22 cellular contexts compared by ENCODE assay signal in genomic region chr4:188270273-188271069, GRCh38.
"Had no signal": no experiment of that assay in that cellular context is flagged by ENCODE, and none has a peak within 500 bp of the region (broad histone marks: within the 10 kb centered on the region; RNA-seq: fewer than 3 reads in every experiment).

No MANE protein-coding gene starts in this region.

- H3K9me3 ChIP-seq: left ventricle myocardium inferior, mucosa of descending colon, pancreas, prostate gland, right lobe of liver, thoracic aorta, transverse colon had no signal

- H3K27ac Mint-ChIP-seq: dendritic cell treated with granulocyte-macrophage colony-stimulating factor and Interleukin-4, amounts not matched to agents 40 ng/mL and 50 ng/mL, for 4 days; immature natural killer cell; naive thymus-derived CD8-positive, alpha-beta T cell; stimulated activated naive B cell treated with anti-CD40 and anti-IgM and Interleukin-4, amounts not matched to agents 10 μg/mL and 1 μg/mL and 100 μg/mL, for 72 hours; stimulated activated naive CD8-positive, alpha-beta T cell treated with anti-CD3 and anti-CD28 coated beads, Interleukin-15, amount 100 ng/mL, for 72 hours had no signal

- H3K27ac ChIP-seq: foreskin keratinocyte, left ventricle myocardium inferior, pancreas, prostate gland, right lobe of liver, spleen, thoracic aorta, transverse colon had no signal

- H3K27me3 ChIP-seq: foreskin keratinocyte, pancreas, right lobe of liver, spleen, transverse colon had no signal

- H3K27me3 Mint-ChIP-seq: dendritic cell treated with granulocyte-macrophage colony-stimulating factor and Interleukin-4, amounts not matched to agents 40 ng/mL and 50 ng/mL, for 4 days; naive thymus-derived CD8-positive, alpha-beta T cell; stimulated activated naive B cell treated with anti-CD40 and anti-IgM and Interleukin-4, amounts not matched to agents 10 μg/mL and 1 μg/mL and 100 μg/mL, for 72 hours; stimulated activated naive CD8-positive, alpha-beta T cell treated with anti-CD3 and anti-CD28 coated beads, Interleukin-15, amount 100 ng/mL, for 72 hours had no signal

- H3K36me3 ChIP-seq: left ventricle myocardium inferior, pancreas, prostate gland, right lobe of liver, spleen, thoracic aorta, transverse colon had no signal

- H3K4me3 ChIP-seq: left ventricle myocardium inferior, mucosa of descending colon, pancreas, prostate gland, right lobe of liver, spleen, thoracic aorta, transverse colon had no signal

- H3K4me1 Mint-ChIP-seq: immature natural killer cell; naive thymus-derived CD8-positive, alpha-beta T cell; stimulated activated naive B cell treated with anti-CD40 and anti-IgM and Interleukin-4, amounts not matched to agents 10 μg/mL and 1 μg/mL and 100 μg/mL, for 72 hours; stimulated activated naive CD8-positive, alpha-beta T cell treated with anti-CD3 and anti-CD28 coated beads, Interleukin-15, amount 100 ng/mL, for 72 hours had no signal

- H3K4me3 Mint-ChIP-seq: dendritic cell treated with granulocyte-macrophage colony-stimulating factor and Interleukin-4, amounts not matched to agents 40 ng/mL and 50 ng/mL, for 4 days; immature natural killer cell; naive thymus-derived CD8-positive, alpha-beta T cell; neural crest cell; stimulated activated naive B cell treated with anti-CD40 and anti-IgM and Interleukin-4, amounts not matched to agents 10 μg/mL and 1 μg/mL and 100 μg/mL, for 72 hours; stimulated activated naive CD8-positive, alpha-beta T cell treated with anti-CD3 and anti-CD28 coated beads, Interleukin-15, amount 100 ng/mL, for 72 hours had no signal

- DNase-seq: cerebellar nuclear complex; erythroblast; foreskin keratinocyte; immature natural killer cell; kidney; left cardiac atrium; left ventricle myocardium inferior; mucosa of descending colon; naive thymus-derived CD8-positive, alpha-beta T cell; right lobe of liver; spleen; stimulated activated CD4-positive, alpha-beta T cell treated with anti-CD3 and anti-CD28 coated beads, Interleukin-15, amount 100 ng/mL, for 24 hours; stimulated activated CD4-positive, alpha-beta T cell treated with anti-CD3 and anti-CD28 coated beads, Interleukin-1b, Interleukin-23, amount 100 ng/mL, for 48 hours; stimulated activated CD4-positive, alpha-beta T cell treated with anti-CD3 and anti-CD28 coated beads, Interleukin-4, amount 100 ng/mL, for 4 hours; stimulated activated naive B cell treated with anti-CD40 and anti-IgM and Interleukin-4, amounts not matched to agents 10 μg/mL and 1 μg/mL and 100 μg/mL, for 72 hours; stimulated activated naive CD8-positive, alpha-beta T cell treated with anti-CD3 and anti-CD28 coated beads, Interleukin-15, amount 100 ng/mL, for 72 hours; transverse colon had no signal

- H3K4me1 ChIP-seq: foreskin keratinocyte, left ventricle myocardium inferior, pancreas, prostate gland, right lobe of liver, spleen, transverse colon had no signal

- ATAC-seq: foreskin keratinocyte; left cardiac atrium; mucosa of descending colon; naive thymus-derived CD8-positive, alpha-beta T cell; pancreas; stimulated activated naive B cell treated with anti-CD40 and anti-IgM and Interleukin-4, amounts not matched to agents 10 μg/mL and 1 μg/mL and 100 μg/mL, for 72 hours; stimulated activated naive CD8-positive, alpha-beta T cell treated with anti-CD3 and anti-CD28 coated beads, Interleukin-15, amount 100 ng/mL, for 72 hours had no signal

- H3K36me3 Mint-ChIP-seq: naive thymus-derived CD8-positive, alpha-beta T cell; stimulated activated naive B cell treated with anti-CD40 and anti-IgM and Interleukin-4, amounts not matched to agents 10 μg/mL and 1 μg/mL and 100 μg/mL, for 72 hours had no signal
